12 cellular contexts compared by ENCODE assay signal in genomic region chr14:100294213-100294962, GRCh38. TPM values are rescaled to one million over a fixed set of nuclear protein-coding genes. Genes with fewer than 3 reads are reported as not detected.
A peak's percentile ranks its signal among the peaks of the same experiment; 100 is the strongest.
DNase-seq lines count a peak whose midpoint lies in the region; ATAC-seq and TF ChIP-seq lines count a peak whose summit lies in the region.
"Had no signal": no experiment of that assay in that cellular context is flagged by ENCODE, and none has a peak within 500 bp of the region (broad histone marks: within the 10 kb centered on the region; RNA-seq: fewer than 3 reads in every experiment).

No MANE protein-coding gene starts in this region.

- no peaks in the 10 kb centered on the region for H4K20me1 ChIP-seq in MM.1S (ENCODE audit: insufficient read depth, low read length)

- ATAC-seq in Right ventricle myocardium inferior, result peak; percentile 76
- ATAC-seq: left lobe of liver, Panc1 had no signal

- no peak for DNase-seq in Right ventricle myocardium inferior (ENCODE audit: missing footprints)
- no peak for DNase-seq in cardiac septum (ENCODE audit: low spot score)
- peak in 7 of 10 donors; percentile 2 to 43 (median 32) for DNase-seq in dorsolateral prefrontal cortex
- DNase-seq in ACHN, result no peak
- DNase-seq in MM.1S, result no peak
- no peak for DNase-seq in NCI-H345 treated with DMSO at 0.1 percent for 48 hours (lab: John Stamatoyannopoulos, UW; ENCODE audit: unreplicated experiment)
- DNase-seq in dedifferentiated amniotic fluid mesenchymal stem cell (ENCODE audit: extremely low spot score), result no peak
- DNase-seq: NCI-H187 treated with DMSO at 0.1 percent for 48 hours had no signal

- H2AFZ ChIP-seq in MM.1S (ENCODE audit: low read length), result no peak overlapping the region

- H3K4me1 ChIP-seq in mesodermal cell (ENCODE audit: control insufficient read depth, insufficient read depth, low read length, poor library complexity, severe bottlenecking) (peaks cover 14% of the 10 kb centered on the region), MM.1S (ENCODE audit: low read length) (no peaks in the 10 kb centered on the region)

- intact Hi-C loops in Right ventricle myocardium inferior (cut with DNase I), result no loop called here
- intact Hi-C loops in cardiac septum (cut with DNase I), result no loop called here
- intact Hi-C loops in dorsolateral prefrontal cortex (cut with DNase I), result no loop called here

- H3K27ac ChIP-seq in dorsolateral prefrontal cortex (peak overlapping the region in 34 of 59 donors; percentile 0 to 71 (median 30)), mesodermal cell (ENCODE audit: low read depth, low read length, severe bottlenecking) (peak overlapping the region; percentile 23), MM.1S (ENCODE audit: low read length) (no peak overlapping the region)
- H3K27ac ChIP-seq: prostate gland had no signal

- no peaks in the 10 kb centered on the region for H3K79me2 ChIP-seq in MM.1S (ENCODE audit: low read length)

- H3K9me3 ChIP-seq in mesodermal cell (ENCODE audit: control insufficient read depth, low read length), result no peaks in the 10 kb centered on the region
- no peaks in the 10 kb centered on the region for H3K9me3 ChIP-seq in MM.1S (replicated peaks; ENCODE audit: insufficient read depth, low read length)
- H3K9me3 ChIP-seq: prostate gland had no signal

- H3K36me3 ChIP-seq in mesodermal cell (ENCODE audit: control insufficient read depth, insufficient read depth, low read length) (peaks cover 30% of the 10 kb centered on the region), MM.1S (replicated peaks; ENCODE audit: insufficient read depth, low read length) (no peaks in the 10 kb centered on the region)

- no peaks in the 10 kb centered on the region for H3K9me2 ChIP-seq in MM.1S (replicated peaks; ENCODE audit: insufficient read depth, low read length)

- in situ Hi-C loops in ACHN (cut with HindIII; ENCODE audit: low pct_ligation_motif_present, low pct_unique_long_range_greater_than_20kb, low sequenced_read_pairs), result no loop called here

- TF ChIP-seq CTCF in dorsolateral prefrontal cortex (IDR thresholded peaks at IDR 0.05 in 54 of 56, conservative IDR thresholded peaks at IDR 0.05 in 2 of 56; ENCODE audit: low read depth in 1 of 56, partially characterized antibody in 56 of 56), result peak in 2 of 56 donors; percentile 10 to 14
- no peak for TF ChIP-seq CTCF in MM.1S (IDR thresholded peaks at IDR 0.05; ENCODE audit: low read length)

- no peak overlapping the region for H3K9ac ChIP-seq in MM.1S (ENCODE audit: low read length)

- no peak overlapping the region for H3K4me3 ChIP-seq in dorsolateral prefrontal cortex
- no peak overlapping the region for H3K4me3 ChIP-seq in mesodermal cell (ENCODE audit: extremely low read depth, insufficient read depth, low read length, poor library complexity, severe bottlenecking)
- no peak overlapping the region for H3K4me3 ChIP-seq in MM.1S (ENCODE audit: low read length)
- H3K4me3 ChIP-seq: prostate gland had no signal

- no peak overlapping the region for H3K4me2 ChIP-seq in MM.1S (ENCODE audit: low read depth, low read length)

- 92 to 94% methylated on average over 9 to 10 of the region's 12 CpGs for WGBS in mesodermal cell (ENCODE audit: insufficient coverage in 2 of 2), 2 experiments

- H3K27me3 ChIP-seq in dorsolateral prefrontal cortex (no peaks in the 10 kb centered on the region), MM.1S (replicated peaks; ENCODE audit: insufficient read depth, low read length) (no peaks in the 10 kb centered on the region)

- H3F3A ChIP-seq in MM.1S (ENCODE audit: insufficient read depth, low read length), result no peaks in the 10 kb centered on the region

RNA-seq across cellular contexts. Expression of gene SLC25A29, which starts 11.9 kb away (rescaled TPM):
- total RNA-seq in Right ventricle myocardium inferior (18.6 TPM), cardiac septum (29.3 TPM), dorsolateral prefrontal cortex (100 to 1,000 TPM in 65 of 120 experiments, 10 to 100 TPM in 55; 58.8 to 204 (median 102) TPM)
- 38.7 TPM for polyA plus RNA-seq in mesodermal cell (2013, experiment 1 of 2)
- polyA plus RNA-seq in mesodermal cell (2013, experiment 2 of 2), result 32.6 TPM

RNA-seq across cellular contexts. Expression of gene SLC25A47, which starts 28.8 kb away (rescaled TPM):
- not detected for total RNA-seq in Right ventricle myocardium inferior
- not detected for total RNA-seq in cardiac septum
- under 1 TPM in 5 of 120 experiments, not detected in 115; 0.28 to 0.36 (median 0.32) TPM for total RNA-seq in dorsolateral prefrontal cortex
- not detected for polyA plus RNA-seq in mesodermal cell (2013, experiment 1 of 2)
- not detected for polyA plus RNA-seq in mesodermal cell (2013, experiment 2 of 2)

RNA-seq across cellular contexts. Expression of gene YY1, which starts 55.4 kb away (rescaled TPM):
- total RNA-seq in Right ventricle myocardium inferior, result 46.0 TPM
- total RNA-seq in cardiac septum, result 44.3 TPM
- 10 to 100 TPM; 40.9 to 68.9 (median 52.3) TPM for total RNA-seq in dorsolateral prefrontal cortex
- 76.3 TPM for polyA plus RNA-seq in mesodermal cell (2013, experiment 1 of 2)
- 79.0 TPM for polyA plus RNA-seq in mesodermal cell (2013, experiment 2 of 2)

Comparison
In these comparisons a context has a peak if more than half of its experiments do, and no peak if none do; other contexts are left out.
1. DNase-seq: peak in dorsolateral prefrontal cortex (7 of 10); none in Right ventricle myocardium inferior (single experiment), cardiac septum (single experiment), ACHN (single experiment), MM.1S (single experiment), NCI-H345 treated with DMSO at 0.1 percent for 48 hours (single experiment) and dedifferentiated amniotic fluid mesenchymal stem cell (single experiment).